In genomic region chr10:87860156-87860795, GRCh38 we compare ENCODE assay signal across 1 cellular context.
TF ChIP-seq lines count a peak whose summit lies in the region.

No MANE protein-coding gene starts in this region.

TF ChIP-seq in GM23338, 12 proteins besides CTCF, POLR2A, EP300 and RAD21 (continued from another document):
- no peak for TF ChIP-seq ZNF462 (CRISPR knock-in tag; IDR thresholded peaks at IDR 0.05)
- TF ChIP-seq EZH2phosphoT487 (IDR thresholded peaks at IDR 0.05; ENCODE audit: unreplicated experiment): no peak
- no peak for TF ChIP-seq POLR2AphosphoS5 (IDR thresholded peaks at IDR 0.05; ENCODE audit: low read depth)
- TF ChIP-seq REST (IDR thresholded peaks at IDR 0.05; ENCODE audit: unreplicated experiment): no peak
- no peak for TF ChIP-seq ZNF331 (CRISPR knock-in tag; IDR thresholded peaks at IDR 0.05; ENCODE audit: low read depth)
- no peak for TF ChIP-seq NANOG (IDR thresholded peaks at IDR 0.05; ENCODE audit: borderline replicate concordance)
- TF ChIP-seq EZH2 (IDR thresholded peaks at IDR 0.05; ENCODE audit: low read depth, unreplicated experiment): no peak
- TF ChIP-seq CREB1 (CRISPR knock-in tag; IDR thresholded peaks at IDR 0.05; ENCODE audit: low read depth): no peak
- no peak for TF ChIP-seq STAT1 (IDR thresholded peaks at IDR 0.05; ENCODE audit: unreplicated experiment)
